Comparison of ENCODE assay signal across 10 cellular contexts in genomic region chr17:79793924-79794304, GRCh38. TPM values are rescaled to one million over a fixed set of nuclear protein-coding genes. Genes with fewer than 3 reads are reported as not detected.
DNase-seq lines count a peak whose midpoint lies in the region; ATAC-seq, FAIRE-seq and TF ChIP-seq lines count a peak whose summit lies in the region.
"Had no signal": no experiment of that assay in that cellular context is flagged by ENCODE, and none has a peak within 500 bp of the region (broad histone marks: within the 10 kb centered on the region; RNA-seq: fewer than 3 reads in every experiment).

No MANE protein-coding gene starts in this region.

- H3K36me3 ChIP-seq in H1 (ENCODE audit: control insufficient read depth in 2 of 4, insufficient read depth in 4 of 4, low read length in 3 of 4) (peaks cover 0 to 17% (median 0%) of the 10 kb centered on the region in 4 experiments; a peak in 1 of 8 replicates), neuron (ENCODE audit: insufficient read depth, low read length) (peaks cover 17% of the 10 kb centered on the region)

- H3K79me2 ChIP-seq in H1 (ENCODE audit: control insufficient read depth in 1 of 2, insufficient read depth in 2 of 2, low read length in 2 of 2): no peaks in the 10 kb centered on the region

- no peak overlapping the region for H2AK5ac ChIP-seq in H1 (ENCODE audit: low read depth, low read length)

- H2BK12ac ChIP-seq in H1 (ENCODE audit: low read depth, low read length): no peak overlapping the region

- H3K9ac ChIP-seq in H1 (replicated peaks in 1 of 4; ENCODE audit: extremely low read depth in 1 of 4, low read depth in 3 of 4, low read length in 3 of 4): no peak overlapping the region

- no peak overlapping the region for H3K23ac ChIP-seq in H1 (ENCODE audit: insufficient read length)

- peak; percentile 82 for DNase-seq in DMS114 treated with DMSO at 0.1 percent for 48 hours (lab: John Stamatoyannopoulos, UW; ENCODE audit: unreplicated experiment)
- peak; percentile 60 for DNase-seq in LHCN-M2 (ENCODE audit: low read depth)
- no peak for DNase-seq in H1 (ENCODE audit: low read depth in 1 of 2, low spot score in 2 of 2)
- no peak for DNase-seq in NK-92 (lab: John Stamatoyannopoulos, UW; ENCODE audit: unreplicated experiment)
- DNase-seq in stimulated activated naive CD4-positive, alpha-beta T cell treated with Interleukin-2 at 50 U/mL for 16 hours (lab: John Stamatoyannopoulos, UW): no peak
- no peak for DNase-seq in GM19240 (ENCODE audit: insufficient read length, low spot score)
- DNase-seq: effector memory CD4-positive, alpha-beta T cell; NCI-H2029 treated with DMSO at 0.1 percent for 48 hours had no signal

- no peak overlapping the region for H3K56ac ChIP-seq in H1 (replicated peaks; ENCODE audit: insufficient read length, low read depth, low read length)

- CTCF ChIA-PET in H1 (lab: Charles Lee; ENCODE audit: partially characterized antibody): interaction anchor here (1.4 to 4.4 kb wide), 7 partner anchors 11 to 122 kb away, joined by 4 to 32 read pairs (median 8); no protein-coding TSS in a partner anchor

- 6% methylated on average over 3 of the region's 3 CpGs; no CpG with 5 or more reads in 1 of the 2 experiments for WGBS in H1 (ENCODE audit: extremely low coverage in 1 of 2, insufficient coverage in 1 of 2, insufficient read length in 1 of 2, insufficient replicate concordance in 2 of 2, low coverage in 1 of 2, low lambda C conversion rate in 2 of 2, missing lambda C conversion rate in 1 of 2), 2 experiments

- H2AFZ ChIP-seq in H1 (ENCODE audit: low read length) (no peak overlapping the region), neuron (ENCODE audit: low read depth, low read length) (no peak overlapping the region)

- no peak overlapping the region for H4K8ac ChIP-seq in H1 (ENCODE audit: extremely low read depth, insufficient read depth, low read length)

- POLR2A ChIA-PET in H1 (lab: Charles Lee; ENCODE audit: partially characterized antibody): interaction anchor here (1.0 to 6.0 kb wide), 11 partner anchors 9 to 200 kb away, joined by 3 to 49 read pairs (median 5); partner anchors contain the start of gene CBX4

- peaks cover 5% of the 10 kb centered on the region for H3K23me2 ChIP-seq in H1 (ENCODE audit: low read depth, low read length)

- H3K4me2 ChIP-seq in H1 (ENCODE audit: insufficient read depth in 1 of 2, low read depth in 2 of 2, low read length in 2 of 2): peak overlapping the region; percentile 63 to 80

- H2BK20ac ChIP-seq in H1 (ENCODE audit: low read length): no peak overlapping the region

- no peak overlapping the region for H4K5ac ChIP-seq in H1 (ENCODE audit: insufficient read length, low read depth, low read length)

- no peak overlapping the region for H4K91ac ChIP-seq in H1 (replicated peaks; ENCODE audit: insufficient read length, low read length)

- no peak for TF ChIP-seq POLR2A in H1 (IDR thresholded peaks at IDR 0.05; ENCODE audit: control extremely low read depth in 1 of 2, low read depth in 2 of 2, low read length in 2 of 2)

- H3K18ac ChIP-seq in H1 (ENCODE audit: extremely low read depth, low read length): no peak overlapping the region

- no peak overlapping the region for H2BK5ac ChIP-seq in H1 (ENCODE audit: low read depth, low read length)

- TF ChIP-seq CTCF in H1 (IDR thresholded peaks at IDR 0.05; ENCODE audit: control extremely low read depth in 1 of 3, insufficient read depth in 1 of 3, low read depth in 1 of 3, low read length in 3 of 3): no peak

- H3K27ac ChIP-seq in H1 (ENCODE audit: low read depth, low read length): no peak overlapping the region

- H3K9me3 ChIP-seq in H1 (ENCODE audit: insufficient read depth in 2 of 2, low read depth in 1 of 2, low read length in 1 of 2): no peaks in the 10 kb centered on the region; a peak in 1 of 4 replicates
- H3K9me3 ChIP-seq in neuron (ENCODE audit: low read length): peaks cover 5% of the 10 kb centered on the region

- H2BK15ac ChIP-seq in H1 (ENCODE audit: low read length): no peak overlapping the region

- peaks cover 22 to 23% of the 10 kb centered on the region in 2 experiments for H4K20me1 ChIP-seq in H1 (replicated peaks in 1 of 2; ENCODE audit: control insufficient read depth in 1 of 2, insufficient read depth in 2 of 2, low read length in 2 of 2)

- TF ChIP-seq EP300 in H1 (IDR thresholded peaks at IDR 0.05; ENCODE audit: borderline replicate concordance in 1 of 2, low read depth in 2 of 2, low read length in 2 of 2): no peak

- H3K27me3 ChIP-seq in H1 (replicated peaks in 1 of 4; ENCODE audit: control insufficient read depth in 3 of 4, extremely low read depth in 1 of 4, insufficient read depth in 3 of 4, low read length in 3 of 4) (peaks cover 72 to 92% (median 86%) of the 10 kb centered on the region in 4 experiments), neuron (ENCODE audit: insufficient read depth, low read length) (peaks cover 30% of the 10 kb centered on the region)

- ATAC-seq in GM19395 (IDR thresholded peaks at IDR 0.05; ENCODE audit: unreplicated experiment): no peak

- no peak overlapping the region for H2BK120ac ChIP-seq in H1 (replicated peaks; ENCODE audit: low read depth, low read length)

- no peak for TF ChIP-seq RAD21 in H1 (IDR thresholded peaks at IDR 0.05 in 1 of 2, conservative IDR thresholded peaks at IDR 0.05 in 1 of 2; ENCODE audit: low read depth in 2 of 2, low read length in 2 of 2)

- H3K79me1 ChIP-seq in H1 (ENCODE audit: low read depth, low read length): no peaks in the 10 kb centered on the region

- H3K4me1 ChIP-seq in H1 (replicated peaks in 1 of 4; ENCODE audit: control insufficient read depth in 3 of 4, insufficient read depth in 4 of 4, low read length in 3 of 4) (peaks cover 4 to 46% (median 35%) of the 10 kb centered on the region in 4 experiments), neuron (ENCODE audit: insufficient read depth, low read length) (peaks cover 70% of the 10 kb centered on the region)

- H3K4me3 ChIP-seq in H1 (ENCODE audit: extremely low read depth in 1 of 4, insufficient read depth in 2 of 4, low read depth in 3 of 4, low read length in 4 of 4) (peak overlapping the region in 2 of 4 experiments; percentile 19 to 49; a peak in 3 of 8 replicates), neuron (ENCODE audit: low read length) (peak overlapping the region; percentile 40)

- no peak for FAIRE-seq in H1 (lab: Jason Lieb, UNC)

- H3K4ac ChIP-seq in H1 (replicated peaks; ENCODE audit: insufficient read length, low read depth, low read length): no peak overlapping the region

- H3K14ac ChIP-seq in H1 (ENCODE audit: insufficient read length): no peak overlapping the region

TF ChIP-seq in H1, 55 proteins besides CTCF, POLR2A, EP300 and RAD21:
- TF ChIP-seq CBX8 (IDR thresholded peaks at IDR 0.05; ENCODE audit: borderline replicate concordance, low read depth, low read length): no peak
- peak; percentile 30; the same call in 1 of the 2 replicates for TF ChIP-seq SP1 (IDR thresholded peaks at IDR 0.05; ENCODE audit: low read depth, low read length)
- 0 out of 2 replicates have a peak, but pooled peaks have one; percentile 27 for TF ChIP-seq CHD2 (IDR thresholded peaks at IDR 0.05; ENCODE audit: low read length)
TF ChIP-seq in H1: peak in this region for 2.

RNA-seq across cellular contexts. Expression of gene CBX8, which starts 3.0 kb away (rescaled TPM):
- 5.1 and 10.8 TPM in 2 replicates for total RNA-seq in LHCN-M2 (2014; rRNA removed)
- polyA plus RNA-seq in LHCN-M2 (2012): 5.9 TPM
- 1.5 and 2.1 TPM in 2 replicates for total RNA-seq in H1 (2021; fragmentation: NEBNext Ultra II Directional; extraction: Animal tissue kit (Norgen Biotek cat#: 25700))
- polyA plus RNA-seq in H1 (2011; rRNA removed): 0.09 and 0.31 TPM in 2 replicates
- 0.28 TPM for polyA plus RNA-seq in H1 (2011; cell fraction: cytosol; rRNA removed)
- 0.33 TPM for polyA plus RNA-seq in H1 (2011; cell fraction: nucleus; rRNA removed)
- polyA plus RNA-seq in H1 (2012, experiment 1 of 2): 0.50 to 1.6 TPM (median 1.2 TPM) in 4 replicates
- polyA plus RNA-seq in H1 (2012, experiment 2 of 2): 1.0 TPM
- polyA plus RNA-seq in H1 (2013, experiment 1 of 2): 0.30 TPM
- 0.55 TPM for polyA plus RNA-seq in H1 (2013, experiment 2 of 2)
- 0.13 TPM in 1 of 2 replicates, not detected in the other for polyA minus RNA-seq in H1 (2011; rRNA and poly(A)+ RNA removed)
- 0.29 TPM for polyA minus RNA-seq in H1 (2011; cell fraction: cytosol; rRNA and poly(A)+ RNA removed)
- polyA minus RNA-seq in H1 (2011; cell fraction: nucleus; rRNA and poly(A)+ RNA removed): 0.30 TPM

RNA-seq across cellular contexts. Expression of gene CBX2, which starts 16.0 kb away (rescaled TPM):
- total RNA-seq in LHCN-M2 (2014; rRNA removed): 6.7 and 6.8 TPM in 2 replicates
- polyA plus RNA-seq in LHCN-M2 (2012): 4.6 TPM
- 83.9 and 85.9 TPM in 2 replicates for total RNA-seq in H1 (2021; fragmentation: NEBNext Ultra II Directional; extraction: Animal tissue kit (Norgen Biotek cat#: 25700))
- 64.3 and 86.5 TPM in 2 replicates for polyA plus RNA-seq in H1 (2011; rRNA removed)
- 76.8 TPM for polyA plus RNA-seq in H1 (2011; cell fraction: cytosol; rRNA removed)
- polyA plus RNA-seq in H1 (2011; cell fraction: nucleus; rRNA removed): 109 TPM
- polyA plus RNA-seq in H1 (2012, experiment 1 of 2): 48.6 to 73.4 TPM (median 65.8 TPM) in 4 replicates
- 53.8 TPM for polyA plus RNA-seq in H1 (2012, experiment 2 of 2)
- 40.5 TPM for polyA plus RNA-seq in H1 (2013, experiment 1 of 2)
- 39.5 TPM for polyA plus RNA-seq in H1 (2013, experiment 2 of 2)
- 45.5 and 56.4 TPM in 2 replicates for polyA minus RNA-seq in H1 (2011; rRNA and poly(A)+ RNA removed)
- 70.0 TPM for polyA minus RNA-seq in H1 (2011; cell fraction: cytosol; rRNA and poly(A)+ RNA removed)
- 61.7 TPM for polyA minus RNA-seq in H1 (2011; cell fraction: nucleus; rRNA and poly(A)+ RNA removed)

RNA-seq across cellular contexts. Expression of gene CBX4, which starts 45.3 kb away (rescaled TPM):
- total RNA-seq in LHCN-M2 (2014; rRNA removed): 18.1 and 18.5 TPM in 2 replicates
- polyA plus RNA-seq in LHCN-M2 (2012): 8.9 TPM
- 3.2 and 4.0 TPM in 2 replicates for total RNA-seq in H1 (2021; fragmentation: NEBNext Ultra II Directional; extraction: Animal tissue kit (Norgen Biotek cat#: 25700))
- polyA plus RNA-seq in H1 (2011; rRNA removed): 1.8 and 3.6 TPM in 2 replicates
- polyA plus RNA-seq in H1 (2011; cell fraction: cytosol; rRNA removed): 3.5 TPM
- 5.3 TPM for polyA plus RNA-seq in H1 (2011; cell fraction: nucleus; rRNA removed)
- polyA plus RNA-seq in H1 (2012, experiment 1 of 2): 0.79 to 2.9 TPM (median 2.4 TPM) in 4 replicates
- polyA plus RNA-seq in H1 (2012, experiment 2 of 2): 1.8 TPM
- polyA plus RNA-seq in H1 (2013, experiment 1 of 2): 2.0 TPM
- polyA plus RNA-seq in H1 (2013, experiment 2 of 2): 1.9 TPM
- 1.9 and 3.6 TPM in 2 replicates for polyA minus RNA-seq in H1 (2011; rRNA and poly(A)+ RNA removed)
- 13.8 TPM for polyA minus RNA-seq in H1 (2011; cell fraction: cytosol; rRNA and poly(A)+ RNA removed)
- polyA minus RNA-seq in H1 (2011; cell fraction: nucleus; rRNA and poly(A)+ RNA removed): 6.5 TPM

Comparison
In these comparisons a context has a peak if more than half of its experiments do, and no peak if none do; other contexts are left out.
1. DNase-seq: peak in DMS114 treated with DMSO at 0.1 percent for 48 hours (single experiment) and LHCN-M2 (single experiment); none in H1 (0 of 2), NK-92 (single experiment), stimulated activated naive CD4-positive, alpha-beta T cell treated with Interleukin-2 at 50 U/mL for 16 hours (single experiment) and GM19240 (single experiment).
2. RNA of gene CBX2, which starts 16.0 kb away (total RNA-seq): 83.9 to 85.9 TPM in H1; 6.7 to 6.8 TPM in LHCN-M2; every median in the first group is over 10 times any median in the second.